23 cellular contexts compared by ENCODE assay signal in the genomic region with DNA sequence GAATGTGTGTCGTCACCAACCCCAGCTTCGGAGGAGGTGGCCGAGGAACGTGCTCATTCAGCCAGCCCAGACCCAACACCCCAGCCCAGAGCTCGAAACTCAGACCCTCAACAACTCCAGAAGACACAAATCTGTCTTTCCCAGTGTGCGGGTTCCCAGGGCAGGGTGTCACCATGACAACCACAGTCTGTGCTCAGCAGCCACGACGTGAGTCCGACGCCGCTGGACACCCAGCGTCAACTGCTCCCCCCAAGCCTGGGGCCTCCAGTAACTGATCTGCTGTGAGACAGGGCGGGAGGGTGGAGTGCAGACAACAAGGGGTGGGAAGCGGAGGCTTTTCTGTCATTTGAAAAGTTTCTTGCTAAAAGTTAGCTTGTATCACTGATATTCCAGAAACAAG.
DNase-seq lines count a peak whose midpoint lies in the region; ATAC-seq and TF ChIP-seq lines count a peak whose summit lies in the region.
"Had no signal": no experiment of that assay in that cellular context is flagged by ENCODE, and none has a peak within 500 bp of the region (broad histone marks: within the 10 kb centered on the region; RNA-seq: fewer than 3 reads in every experiment).

No MANE protein-coding gene starts in this region.

- peak overlapping the region; percentile 55 for H3K27ac Mint-ChIP-seq in CD4-positive, alpha-beta T cell
- no peak overlapping the region for H3K27ac Mint-ChIP-seq in endothelial cell (ENCODE audit: unreplicated experiment)
- H3K27ac Mint-ChIP-seq in activated CD4-positive, alpha-beta T cell treated with anti-CD3 and anti-CD28 coated beads, Interleukin-2, amount 10 ng/mL, durations not matched to agents 24 days and 14 days, result no peak overlapping the region

- no peak overlapping the region for H2AFZ ChIP-seq in Loucy (ENCODE audit: low read length)
- H2AFZ ChIP-seq: GM23248 had no signal

- no peaks in the 10 kb centered on the region for H3K9me3 Mint-ChIP-seq in CD4-positive, alpha-beta T cell
- H3K9me3 Mint-ChIP-seq in endothelial cell (ENCODE audit: unreplicated experiment), result no peaks in the 10 kb centered on the region
- peaks cover 4% of the 10 kb centered on the region for H3K9me3 Mint-ChIP-seq in activated CD4-positive, alpha-beta T cell treated with anti-CD3 and anti-CD28 coated beads, Interleukin-2, amount 10 ng/mL, durations not matched to agents 24 days and 14 days

- no peak for TF ChIP-seq CTCF in CD4-positive, alpha-beta T cell (IDR thresholded peaks at IDR 0.05)
- no peak for TF ChIP-seq CTCF in Loucy (conservative IDR thresholded peaks at IDR 0.05; ENCODE audit: low read length)
- TF ChIP-seq CTCF in endothelial cell (IDR thresholded peaks at IDR 0.05; ENCODE audit: unreplicated experiment), result no peak

- H3K4me1 Mint-ChIP-seq in CD4-positive, alpha-beta T cell (ENCODE audit: low read depth), result peaks cover 28% of the 10 kb centered on the region
- H3K4me1 Mint-ChIP-seq in endothelial cell (ENCODE audit: unreplicated experiment), result peaks cover 2% of the 10 kb centered on the region
- peaks cover 5% of the 10 kb centered on the region for H3K4me1 Mint-ChIP-seq in activated CD4-positive, alpha-beta T cell treated with anti-CD3 and anti-CD28 coated beads, Interleukin-2, amount 10 ng/mL, durations not matched to agents 24 days and 14 days

- H3K9me3 ChIP-seq in CD4-positive, alpha-beta T cell (ENCODE audit: control insufficient read depth, low read length), result no peaks in the 10 kb centered on the region
- H3K9me3 ChIP-seq in Loucy (ENCODE audit: insufficient read depth, low read depth, low read length), result no peaks in the 10 kb centered on the region
- H3K9me3 ChIP-seq in mesodermal cell (ENCODE audit: control insufficient read depth, low read length), result peaks cover 4% of the 10 kb centered on the region
- H3K9me3 ChIP-seq: HAP-1 had no signal

- H3K4me2 ChIP-seq in Loucy (ENCODE audit: low read depth, low read length, poor library complexity, severe bottlenecking), result peak overlapping the region; percentile 79

- intact Hi-C loops in CD4-positive, alpha-beta T cell (cut with DNase I, micrococcal nuclease), result no loop called here
- intact Hi-C loops in activated CD4-positive, alpha-beta T cell treated with anti-CD3 and anti-CD28 coated beads, Interleukin-2, amount 10 ng/mL, durations not matched to agents 24 days and 14 days (cut with micrococcal nuclease), result no loop called here

- H3K27ac ChIP-seq in CD4-positive, alpha-beta T cell (ENCODE audit: low read depth, low read length), result no peak overlapping the region
- H3K27ac ChIP-seq in mesodermal cell (ENCODE audit: low read depth, low read length, severe bottlenecking), result peak overlapping the region; percentile 41
- H3K27ac ChIP-seq: GM23248, HL-60, SK-N-MC had no signal

- H3K36me3 ChIP-seq in Loucy (ENCODE audit: insufficient read depth, low read length) (peaks cover 18% of the 10 kb centered on the region; the same call in 1 of the 2 replicates), mesodermal cell (ENCODE audit: control insufficient read depth, insufficient read depth, low read length) (peaks cover 47% of the 10 kb centered on the region)

- H3K4me3 ChIP-seq in Loucy (ENCODE audit: low read length, poor library complexity, severe bottlenecking), result peak overlapping the region; percentile 69
- H3K4me3 ChIP-seq in mesodermal cell (ENCODE audit: extremely low read depth, insufficient read depth, low read length, poor library complexity, severe bottlenecking), result no peak overlapping the region
- H3K4me3 ChIP-seq: GM23248, HAP-1, SK-N-MC had no signal

- no peak for ATAC-seq in CD4-positive, alpha-beta T cell (ENCODE audit: poor library complexity)

- no peaks in the 10 kb centered on the region for H3K9me2 ChIP-seq in Loucy (replicated peaks; ENCODE audit: low read depth, low read length)

- CTCF ChIA-PET in CD4-positive, alpha-beta T cell (lab: Charles Lee), result no interaction called here

- no peaks in the 10 kb centered on the region for H4K20me1 ChIP-seq in Loucy (ENCODE audit: insufficient read depth, low read length, poor library complexity, severe bottlenecking)

- no peaks in the 10 kb centered on the region for H3K36me3 Mint-ChIP-seq in CD4-positive, alpha-beta T cell (ENCODE audit: low read depth)
- peaks cover 13% of the 10 kb centered on the region for H3K36me3 Mint-ChIP-seq in endothelial cell (ENCODE audit: low read depth, unreplicated experiment)
- peaks cover 4% of the 10 kb centered on the region for H3K36me3 Mint-ChIP-seq in activated CD4-positive, alpha-beta T cell treated with anti-CD3 and anti-CD28 coated beads, Interleukin-2, amount 10 ng/mL, durations not matched to agents 24 days and 14 days (ENCODE audit: low read depth)

- no peaks in the 10 kb centered on the region for H3K27me3 Mint-ChIP-seq in CD4-positive, alpha-beta T cell
- peaks cover 2% of the 10 kb centered on the region for H3K27me3 Mint-ChIP-seq in endothelial cell (ENCODE audit: unreplicated experiment)
- no peaks in the 10 kb centered on the region for H3K27me3 Mint-ChIP-seq in activated CD4-positive, alpha-beta T cell treated with anti-CD3 and anti-CD28 coated beads, Interleukin-2, amount 10 ng/mL, durations not matched to agents 24 days and 14 days

- no peaks in the 10 kb centered on the region for H3F3A ChIP-seq in Loucy (ENCODE audit: low read depth)

- 82 to 93% methylated on average over 9 to 12 of the region's 14 CpGs for WGBS in mesodermal cell (ENCODE audit: insufficient coverage in 2 of 2), 2 experiments

- POLR2A ChIA-PET in CD4-positive, alpha-beta T cell (lab: Charles Lee), result interaction anchor here (1.5 kb wide), 1 partner anchor 27 kb away, joined by 8 read pairs; no protein-coding TSS in a partner anchor

- peak overlapping the region; percentile 81 for H3K9ac ChIP-seq in Loucy (ENCODE audit: low read depth, low read length, poor library complexity, severe bottlenecking)
- H3K9ac ChIP-seq: GM23248 had no signal

- H3K4me1 ChIP-seq in Loucy (ENCODE audit: insufficient read depth, low read length, poor library complexity, severe bottlenecking) (peaks cover 26% of the 10 kb centered on the region), mesodermal cell (ENCODE audit: control insufficient read depth, insufficient read depth, low read length, poor library complexity, severe bottlenecking) (peaks cover 7% of the 10 kb centered on the region)
- H3K4me1 ChIP-seq: HAP-1 had no signal

- H3K79me2 ChIP-seq in Loucy (ENCODE audit: insufficient read depth, low read length), result peaks cover 15% of the 10 kb centered on the region

- no peaks in the 10 kb centered on the region for H3K27me3 ChIP-seq in CD4-positive, alpha-beta T cell (ENCODE audit: control insufficient read depth, insufficient read depth, low read length)
- H3K27me3 ChIP-seq in Loucy (ENCODE audit: insufficient read depth, low read length, poor library complexity, severe bottlenecking), result no peaks in the 10 kb centered on the region

- H3K4me3 Mint-ChIP-seq in CD4-positive, alpha-beta T cell, result no peak overlapping the region
- H3K4me3 Mint-ChIP-seq in endothelial cell (ENCODE audit: unreplicated experiment), result no peak overlapping the region
- no peak overlapping the region for H3K4me3 Mint-ChIP-seq in activated CD4-positive, alpha-beta T cell treated with anti-CD3 and anti-CD28 coated beads, Interleukin-2, amount 10 ng/mL, durations not matched to agents 24 days and 14 days

- no peak for DNase-seq in CD4-positive, alpha-beta T cell
- DNase-seq in retina (peak; percentile 77), endothelial cell (ENCODE audit: low spot score) (no peak), NCI-H748 (lab: John Stamatoyannopoulos, UW; ENCODE audit: unreplicated experiment) (no peak), T1000 (lab: John Stamatoyannopoulos, UW) (no peak)
- no peak for DNase-seq in activated CD4-positive, alpha-beta T cell treated with anti-CD3 and anti-CD28 coated beads, Interleukin-2, amount 10 ng/mL, durations not matched to agents 24 days and 14 days
- DNase-seq: ACHN; Calu3; GM23248; Kasumi-1; MM.1S; NCI-H1092 treated with DMSO at 0.1 percent for 48 hours; NCI-H2081; NCI-H2171 treated with DMSO at 0.1 percent for 48 hours; NCI-H748 treated with DMSO at 0.1 percent for 48 hours; NK-92 treated with Interleukin-12 subunit alpha and Interleukin-12 subunit beta, amount 100 ng/mL, for 24 hours; OCI-M1; SHP77 had no signal
